8 cellular contexts compared by ENCODE assay signal in genomic region chr1:208962867-208963266, GRCh38.
"Had no signal": no experiment of that assay in that cellular context is flagged by ENCODE, and none has a peak within 500 bp of the region (broad histone marks: within the 10 kb centered on the region; RNA-seq: fewer than 3 reads in every experiment).

No MANE protein-coding gene starts in this region.

- H3K4me3 ChIP-seq: GM23248, HAP-1, K562 had no signal

- ATAC-seq: HCT116, K562 had no signal

- DNase-seq: GM23248, GOT3, H7, IMR-90, KG1 had no signal
